Comparison of ENCODE assay signal across 17 cellular contexts in the genomic region with DNA sequence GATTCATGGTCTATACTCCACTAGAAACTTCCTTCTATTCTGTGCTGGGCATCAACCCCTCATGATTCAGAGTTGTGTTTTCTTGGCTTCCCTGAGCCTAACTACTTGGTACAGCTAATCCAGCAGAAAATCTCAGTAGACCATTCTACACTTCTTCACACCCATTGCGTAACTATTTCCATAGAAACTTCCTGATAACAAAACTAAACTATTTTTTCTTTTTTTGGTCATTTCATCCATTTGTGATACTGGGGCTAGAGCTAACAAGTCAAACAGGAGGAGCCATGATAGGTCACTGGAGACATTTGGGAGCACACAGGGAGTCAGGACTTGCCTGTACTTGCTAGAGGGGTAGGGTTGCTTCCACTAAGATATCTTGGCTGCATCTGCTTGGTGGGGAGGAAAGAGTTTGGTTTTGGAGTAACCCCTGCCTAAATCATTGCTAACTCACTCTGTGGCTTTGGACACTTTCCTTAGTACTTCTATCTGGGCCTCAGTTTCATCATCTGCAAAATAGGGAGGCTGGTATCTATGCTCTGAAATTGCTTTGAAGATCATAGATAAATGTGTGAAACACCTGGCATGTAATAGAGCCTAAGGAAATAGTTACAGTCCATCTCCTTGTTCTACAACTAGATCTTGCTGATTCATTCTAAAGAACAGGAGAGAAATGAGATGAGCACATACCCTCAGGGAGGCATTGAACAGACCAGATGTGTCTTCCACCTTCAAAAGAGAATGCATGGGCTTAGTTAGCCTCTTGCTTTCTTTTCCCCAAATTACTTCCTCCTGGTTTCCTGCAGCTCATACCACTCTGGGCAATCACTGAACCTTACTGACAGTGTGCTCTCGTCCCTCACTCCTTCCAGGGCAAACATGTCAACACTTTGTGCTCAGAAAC.
DNase-seq lines count a peak whose midpoint lies in the region; ATAC-seq and FAIRE-seq lines count a peak whose summit lies in the region.
"Had no signal": no experiment of that assay in that cellular context is flagged by ENCODE, and none has a peak within 500 bp of the region (broad histone marks: within the 10 kb centered on the region; RNA-seq: fewer than 3 reads in every experiment).

No MANE protein-coding gene starts in this region.

- peak overlapping the region; percentile 34 for H4K91ac ChIP-seq in mesenchymal stem cell (ENCODE audit: low read length)

- DNase-seq in CD1c-positive myeloid dendritic cell (ENCODE audit: extremely low spot score) = peak; percentile 55
- DNase-seq in NOMO-1 (lab: John Stamatoyannopoulos, UW; ENCODE audit: unreplicated experiment in 2 of 2) = peak; percentile 28 to 52
- DNase-seq in mesenchymal stem cell = peak; percentile 57
- no peak for DNase-seq in NCI-H187 (lab: John Stamatoyannopoulos, UW)
- DNase-seq in HTR-8/SVneo (ENCODE audit: insufficient read length, low spot score) = no peak
- DNase-seq in cortex of kidney (lab: John Stamatoyannopoulos, UW) = no peak
- DNase-seq: activated CD4-positive, alpha-beta memory T cell treated with anti-CD3 and anti-CD28 coated beads for 36 hours; effector CD8-positive, alpha-beta T cell; MG63; NCI-H526; stimulated activated CD4-positive, alpha-beta T cell treated with anti-CD3 and anti-CD28 coated beads, Interleukin-2, amount 100 ng/mL, for 48 hours; stimulated activated naive CD8-positive, alpha-beta T cell treated with anti-CD3 and anti-CD28 coated beads, Interleukin-15, amount 100 ng/mL, for 72 hours had no signal

- H3K4me2 ChIP-seq in mesenchymal stem cell (ENCODE audit: low read length, poor library complexity, severe bottlenecking) = no peak overlapping the region
- H3K4me2 ChIP-seq: BLaER1 had no signal

- no peaks in the 10 kb centered on the region for H3K9me3 ChIP-seq in esophagus (ENCODE audit: control insufficient read depth in 2 of 2, insufficient read depth in 1 of 2, low read depth in 1 of 2, low read length in 1 of 2)
- H3K9me3 ChIP-seq in mesenchymal stem cell (ENCODE audit: control insufficient read depth, low read length) = no peaks in the 10 kb centered on the region
- H3K9me3 ChIP-seq: BLaER1, MG63 had no signal

- peak overlapping the region; percentile 72 to 83 for H2BK12ac ChIP-seq in mesenchymal stem cell (ENCODE audit: low read length in 2 of 2)

- H3K14ac ChIP-seq in mesenchymal stem cell (ENCODE audit: low read length in 2 of 2) = no peak overlapping the region

- H3K27me3 ChIP-seq in esophagus (ENCODE audit: control insufficient read depth in 1 of 2, insufficient read depth in 2 of 2, low read length in 2 of 2) (no peaks in the 10 kb centered on the region), mesenchymal stem cell (ENCODE audit: control insufficient read depth in 1 of 2, insufficient read depth in 1 of 2, low read length in 2 of 2) (no peaks in the 10 kb centered on the region)
- H3K27me3 ChIP-seq: BLaER1, MG63 had no signal

- H3K4me3 ChIP-seq in esophagus (ENCODE audit: low read depth in 1 of 2, low read length in 2 of 2) (no peak overlapping the region), mesenchymal stem cell (ENCODE audit: insufficient read depth in 1 of 2, low read depth in 1 of 2, low read length in 2 of 2) (no peak overlapping the region)
- H3K4me3 ChIP-seq: BLaER1, MG63 had no signal

- 45 to 67% methylated on average over 2 of the region's 2 CpGs for WGBS in esophagus, 2 donors
- 100% methylated on average over 2 of the region's 2 CpGs for WGBS in mesenchymal stem cell

- H2BK120ac ChIP-seq in mesenchymal stem cell (ENCODE audit: low read depth, low read length) = no peak overlapping the region

- peak overlapping the region; percentile 71 for H3K9ac ChIP-seq in mesenchymal stem cell (ENCODE audit: low read length)
- H3K9ac ChIP-seq: BLaER1 had no signal

- no peak for FAIRE-seq in HTR-8/SVneo (lab: Jason Lieb, UNC)
- FAIRE-seq: islet of Langerhans had no signal

- no peaks in the 10 kb centered on the region for H3K36me3 ChIP-seq in esophagus (ENCODE audit: control insufficient read depth in 2 of 2, insufficient read depth in 2 of 2, low read length in 1 of 2)
- no peaks in the 10 kb centered on the region for H3K36me3 ChIP-seq in mesenchymal stem cell (ENCODE audit: control insufficient read depth in 1 of 2, insufficient read depth in 2 of 2, low read depth in 1 of 2, low read length in 2 of 2)
- H3K36me3 ChIP-seq: BLaER1, MG63 had no signal

- no peak overlapping the region for H2AFZ ChIP-seq in mesenchymal stem cell (ENCODE audit: low read depth, low read length)

- H3K4me1 ChIP-seq in esophagus (ENCODE audit: control insufficient read depth in 2 of 2, insufficient read depth in 2 of 2, low read length in 1 of 2) (peaks cover 0 to 2% of the 10 kb centered on the region in 2 donors), mesenchymal stem cell (ENCODE audit: control insufficient read depth, insufficient read depth, low read depth, low read length) (peaks cover 5% of the 10 kb centered on the region)

- H2BK5ac ChIP-seq in mesenchymal stem cell (ENCODE audit: low read depth, low read length, poor library complexity, severe bottlenecking) = no peak overlapping the region

- no peak for ATAC-seq in GM21367 (IDR thresholded peaks at IDR 0.05; ENCODE audit: unreplicated experiment)
- ATAC-seq: activated naive CD4-positive, alpha-beta T cell treated with anti-CD3 and anti-CD28 coated beads, Interleukin-2, amount 50 U/mL, for 72 hours; stimulated activated naive CD8-positive, alpha-beta T cell treated with anti-CD3 and anti-CD28 coated beads, Interleukin-15, amount 100 ng/mL, for 72 hours had no signal

- no peak overlapping the region for H3K23ac ChIP-seq in mesenchymal stem cell (ENCODE audit: low read length in 2 of 2)

- peak overlapping the region in 1 of 2 experiments; percentile 80 for H3K4ac ChIP-seq in mesenchymal stem cell (ENCODE audit: low read depth in 1 of 2, low read length in 2 of 2)

- H3K18ac ChIP-seq in mesenchymal stem cell (ENCODE audit: low read depth in 1 of 2, low read length in 2 of 2) = peak overlapping the region; percentile 37 to 53

- no peak overlapping the region for H4K8ac ChIP-seq in mesenchymal stem cell (ENCODE audit: low read length)

- peak overlapping the region; percentile 72 to 75 for H3K27ac ChIP-seq in esophagus (ENCODE audit: low read depth in 2 of 2, low read length in 1 of 2)
- H3K27ac ChIP-seq in mesenchymal stem cell (ENCODE audit: low read length, poor library complexity, severe bottlenecking) = no peak overlapping the region
- H3K27ac ChIP-seq: BLaER1 had no signal

- no peak overlapping the region for H2BK15ac ChIP-seq in mesenchymal stem cell (ENCODE audit: low read depth, poor library complexity, severe bottlenecking)

- H2AK5ac ChIP-seq in mesenchymal stem cell (ENCODE audit: low read length, severe bottlenecking) = peak overlapping the region; percentile 89

- no peaks in the 10 kb centered on the region for H3K79me1 ChIP-seq in mesenchymal stem cell (replicated peaks; ENCODE audit: low read length, poor library complexity, severe bottlenecking)

Comparison
In these comparisons a context has a peak if more than half of its experiments do, and no peak if none do; other contexts are left out.
1. DNase-seq: peak in CD1c-positive myeloid dendritic cell (single experiment), NOMO-1 (2 of 2) and mesenchymal stem cell (single experiment); none in NCI-H187 (0 of 2), HTR-8/SVneo (single experiment) and cortex of kidney (single experiment).